Comparison of ENCODE assay signal across 11 cellular contexts in genomic region chr9:113519401-113520108, GRCh38. TPM values are rescaled to one million over a fixed set of nuclear protein-coding genes. Genes with fewer than 3 reads are reported as not detected.
A peak's percentile ranks its signal among the peaks of the same experiment; 100 is the strongest.
DNase-seq lines count a peak whose midpoint lies in the region; ATAC-seq and TF ChIP-seq lines count a peak whose summit lies in the region.
"Had no signal": no experiment of that assay in that cellular context is flagged by ENCODE, and none has a peak within 500 bp of the region (broad histone marks: within the 10 kb centered on the region; RNA-seq: fewer than 3 reads in every experiment).

No MANE protein-coding gene starts in this region.

- no peaks in the 10 kb centered on the region for H3K27me3 ChIP-seq in CD4-positive, alpha-beta T cell (ENCODE audit: control insufficient read depth, insufficient read depth, low read length)
- no peaks in the 10 kb centered on the region for H3K27me3 ChIP-seq in mononuclear cell (ENCODE audit: insufficient read depth, low read length)

- POLR2A ChIA-PET in CD4-positive, alpha-beta T cell (lab: Charles Lee), result interaction anchor here (4.3 kb wide), 1 partner anchor 60 kb away, joined by 29 read pairs; no protein-coding TSS in a partner anchor

- intact Hi-C loops in CD4-positive, alpha-beta T cell (cut with DNase I, micrococcal nuclease), result loop anchor here (2.0 to 5.0 kb wide), 2 partner anchors 63 kb away; no protein-coding TSS in a partner anchor

- CTCF ChIA-PET in CD4-positive, alpha-beta T cell (lab: Charles Lee), result interaction anchor here (1.1 kb wide), 1 partner anchor 62 kb away, joined by 3 read pairs; no protein-coding TSS in a partner anchor

- H3K27ac Mint-ChIP-seq in CD4-positive, alpha-beta T cell, result peak overlapping the region; percentile 97
- peak overlapping the region; percentile 96 for H3K27ac Mint-ChIP-seq in central memory CD8-positive, alpha-beta T cell (ENCODE audit: low read depth)

- H3K4me1 Mint-ChIP-seq in CD4-positive, alpha-beta T cell (ENCODE audit: low read depth), result peaks cover 88% of the 10 kb centered on the region
- H3K4me1 Mint-ChIP-seq in central memory CD8-positive, alpha-beta T cell, result peaks cover 85% of the 10 kb centered on the region

- ATAC-seq in CD4-positive, alpha-beta T cell (ENCODE audit: poor library complexity), result no peak
- ATAC-seq in central memory CD8-positive, alpha-beta T cell (replicated peaks; ENCODE audit: extremely low read depth, poor library complexity, severe bottlenecking), result no peak
- no peak for ATAC-seq in HG03045 (IDR thresholded peaks at IDR 0.05; ENCODE audit: unreplicated experiment)
- ATAC-seq: Right ventricle myocardium inferior had no signal

- DNase-seq in CD4-positive, alpha-beta T cell, result no peak
- DNase-seq in HT-29 (ENCODE audit: low spot score), result peak; percentile 56
- DNase-seq in central memory CD8-positive, alpha-beta T cell (ENCODE audit: low spot score in 2 of 2), result no peak
- DNase-seq in middle frontal gyrus (ENCODE audit: extremely low spot score, low spot score), result no peak
- DNase-seq in NCI-H526 (lab: John Stamatoyannopoulos, UW), result no peak
- no peak for DNase-seq in SIG-M5 treated with dmso at 0.1 percent for 504 hours (lab: John Stamatoyannopoulos, UW; ENCODE audit: unreplicated experiment)
- DNase-seq: DMS153 had no signal

- peak overlapping the region; percentile 70 for H3K27ac ChIP-seq in CD4-positive, alpha-beta T cell (ENCODE audit: low read depth, low read length)

- peak overlapping the region; percentile 94 for H3K4me3 Mint-ChIP-seq in CD4-positive, alpha-beta T cell
- peak overlapping the region; percentile 91 for H3K4me3 Mint-ChIP-seq in central memory CD8-positive, alpha-beta T cell
- H3K4me3 Mint-ChIP-seq: neural crest cell had no signal

- TF ChIP-seq CTCF in CD4-positive, alpha-beta T cell (IDR thresholded peaks at IDR 0.05), result no peak

- peaks cover 69% of the 10 kb centered on the region for H3K4me1 ChIP-seq in mononuclear cell (ENCODE audit: insufficient read depth, low read length)

- H3K27me3 Mint-ChIP-seq in CD4-positive, alpha-beta T cell, result no peaks in the 10 kb centered on the region
- H3K27me3 Mint-ChIP-seq in central memory CD8-positive, alpha-beta T cell, result no peaks in the 10 kb centered on the region

- peaks cover 12% of the 10 kb centered on the region for H3K36me3 Mint-ChIP-seq in CD4-positive, alpha-beta T cell (ENCODE audit: low read depth)
- H3K36me3 Mint-ChIP-seq in central memory CD8-positive, alpha-beta T cell (ENCODE audit: insufficient read depth), result peaks cover 17% of the 10 kb centered on the region

- H3K9me3 ChIP-seq in CD4-positive, alpha-beta T cell (ENCODE audit: control insufficient read depth, low read length), result no peaks in the 10 kb centered on the region
- no peaks in the 10 kb centered on the region for H3K9me3 ChIP-seq in mononuclear cell (ENCODE audit: low read depth, low read length)

- no peaks in the 10 kb centered on the region for H3K9me3 Mint-ChIP-seq in CD4-positive, alpha-beta T cell
- no peaks in the 10 kb centered on the region for H3K9me3 Mint-ChIP-seq in central memory CD8-positive, alpha-beta T cell
- H3K9me3 Mint-ChIP-seq: neural crest cell had no signal

- peak overlapping the region; percentile 47 for H3K4me3 ChIP-seq in mononuclear cell (ENCODE audit: low read length)

RNA-seq across cellular contexts. Expression of gene RGS3, which starts 56.0 kb away (rescaled TPM):
- 1 to 10 TPM; 6.1 to 7.5 TPM for total RNA-seq in CD4-positive, alpha-beta T cell
- total RNA-seq in HT-29 (2014; rRNA removed; shearing (Covaris generic)), result 71.2 and 76.8 TPM in 2 replicates
- total RNA-seq in mononuclear cell, result 15.4 TPM
